Comparison of ENCODE assay signal across 7 cellular contexts in the genomic region with DNA sequence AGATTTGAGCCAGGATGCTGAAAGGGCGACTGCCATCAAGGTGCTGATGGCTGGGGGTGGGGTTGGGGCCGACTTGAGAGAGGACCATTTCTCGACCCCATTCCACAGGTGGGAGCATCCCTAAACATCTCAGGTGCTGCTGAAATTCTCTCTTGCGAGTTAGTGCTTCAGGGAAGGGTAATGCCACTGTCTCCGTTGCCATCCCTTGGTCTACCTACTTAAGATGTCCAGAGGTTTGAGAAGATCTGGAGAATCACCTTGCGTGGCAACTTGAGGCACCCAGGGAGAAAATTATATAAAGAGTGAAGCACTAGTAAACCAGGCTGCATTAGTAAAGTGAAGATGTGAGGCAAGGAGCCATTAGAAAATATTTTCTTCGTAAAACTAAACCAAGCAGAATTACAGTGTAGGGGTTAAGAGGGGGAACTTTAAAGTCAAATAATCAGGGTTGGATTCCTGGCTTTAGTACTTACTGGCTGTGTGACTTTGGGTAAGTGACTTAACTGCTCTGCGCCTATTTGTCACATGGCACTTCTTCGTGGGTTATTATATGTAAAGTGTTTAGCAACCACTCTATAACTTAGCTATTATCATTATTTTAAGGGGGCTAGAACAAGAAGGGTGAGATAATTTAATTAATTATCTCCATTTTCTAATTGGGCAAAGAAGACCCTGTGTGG. TPM values are rescaled to one million over a fixed set of nuclear protein-coding genes. Genes with fewer than 3 reads are reported as not detected.
DNase-seq lines count a peak whose midpoint lies in the region; ATAC-seq, FAIRE-seq and TF ChIP-seq lines count a peak whose summit lies in the region.

No MANE protein-coding gene starts in this region.

- H2AFZ ChIP-seq in keratinocyte (ENCODE audit: control insufficient read depth, low read length): peak overlapping the region; percentile 95

- peaks cover 49% of the 10 kb centered on the region for H3K27me3 ChIP-seq in HUES48 (ENCODE audit: control insufficient read depth, insufficient read depth, low read length)
- H3K27me3 ChIP-seq in keratinocyte (ENCODE audit: control insufficient read depth, extremely low read depth, insufficient read depth, low read length): no peaks in the 10 kb centered on the region
- no peaks in the 10 kb centered on the region for H3K27me3 ChIP-seq in subcutaneous abdominal adipose tissue (ENCODE audit: control insufficient read depth in 5 of 5, insufficient read depth in 4 of 5, low read length in 5 of 5)

- H3K9me3 Mint-ChIP-seq in activated T-helper 2 cell treated with anti-CD3 and anti-CD28 coated beads, Interferon-gamma antibody, Interleukin-2, Interleukin-4, amounts not matched to agents 10 μg/mL and 5 μg/mL and 100 μg/mL, durations not matched to agents 14 hours and 24 hours and 36 hours: peaks cover 5% of the 10 kb centered on the region

- H3K27me3 Mint-ChIP-seq in activated T-helper 2 cell treated with anti-CD3 and anti-CD28 coated beads, Interferon-gamma antibody, Interleukin-2, Interleukin-4, amounts not matched to agents 10 μg/mL and 5 μg/mL and 100 μg/mL, durations not matched to agents 14 hours and 24 hours and 36 hours (ENCODE audit: low read depth): no peaks in the 10 kb centered on the region

- no peaks in the 10 kb centered on the region for H3K9me1 ChIP-seq in keratinocyte (ENCODE audit: control insufficient read depth, extremely low read depth, insufficient read depth, low read length)

- FAIRE-seq in keratinocyte (lab: Jason Lieb, UNC): peak; percentile 17

- H3K4me1 ChIP-seq in HUES48 (ENCODE audit: control insufficient read depth, insufficient read depth, low read length) (peaks cover 18% of the 10 kb centered on the region), keratinocyte (ENCODE audit: control insufficient read depth, extremely low read depth, insufficient read depth, low read length) (peaks cover 20% of the 10 kb centered on the region), subcutaneous abdominal adipose tissue (ENCODE audit: control insufficient read depth in 5 of 5, insufficient read depth in 5 of 5, low read length in 5 of 5) (peaks cover 13 to 82% (median 73%) of the 10 kb centered on the region in 5 donors)

- no peak overlapping the region for H3K9ac ChIP-seq in HUES48 (ENCODE audit: low read depth, low read length)
- peak overlapping the region; percentile 61 for H3K9ac ChIP-seq in keratinocyte (ENCODE audit: control insufficient read depth, extremely low read depth, insufficient read depth, low read length)
- H3K9ac ChIP-seq in subcutaneous abdominal adipose tissue (ENCODE audit: low read length in 5 of 5): peak overlapping the region in 4 of 5 donors; percentile 34 to 81 (median 60)

- ATAC-seq in HG03135 (IDR thresholded peaks at IDR 0.05; ENCODE audit: unreplicated experiment): no peak
- no peak for ATAC-seq in HG02840 (IDR thresholded peaks at IDR 0.05; ENCODE audit: low FRiP score, unreplicated experiment)

- intact Hi-C loops in activated T-helper 2 cell treated with anti-CD3 and anti-CD28 coated beads, Interferon-gamma antibody, Interleukin-2, Interleukin-4, amounts not matched to agents 10 μg/mL and 5 μg/mL and 100 μg/mL, durations not matched to agents 14 hours and 24 hours and 36 hours (cut with micrococcal nuclease): loop anchor here (10.0 kb wide), 1 partner anchor 1911 kb away; the partner anchor contains the start of gene SATB1

- no peaks in the 10 kb centered on the region for H4K20me1 ChIP-seq in keratinocyte (ENCODE audit: control insufficient read depth, extremely low read depth, insufficient read depth, low read length)

- dilution Hi-C loops in keratinocyte (cut with MboI; ENCODE audit: extremely low pct_ligation_motif_present, low sequenced_read_pairs): no loop called here

- peak overlapping the region; percentile 79 for H3K4me3 Mint-ChIP-seq in activated T-helper 2 cell treated with anti-CD3 and anti-CD28 coated beads, Interferon-gamma antibody, Interleukin-2, Interleukin-4, amounts not matched to agents 10 μg/mL and 5 μg/mL and 100 μg/mL, durations not matched to agents 14 hours and 24 hours and 36 hours (ENCODE audit: low read depth)

- H3K27ac ChIP-seq in HUES48 (ENCODE audit: low read depth, low read length) (no peak overlapping the region), keratinocyte (ENCODE audit: control insufficient read depth, insufficient read depth, low read length) (no peak overlapping the region), subcutaneous abdominal adipose tissue (ENCODE audit: low read depth, low read length) (peak overlapping the region; percentile 91)

- peak overlapping the region; percentile 71 for H3K4me3 ChIP-seq in HUES48 (ENCODE audit: low read depth, low read length)
- H3K4me3 ChIP-seq in keratinocyte (ENCODE audit: control insufficient read depth in 2 of 3, extremely low read depth in 1 of 3, insufficient read depth in 2 of 3, low read depth in 1 of 3, low read length in 3 of 3): peak overlapping the region; percentile 72 to 89 (median 83)
- peak overlapping the region; percentile 68 to 95 (median 94) for H3K4me3 ChIP-seq in subcutaneous abdominal adipose tissue (ENCODE audit: low read depth in 1 of 5, low read length in 5 of 5)

- no peak for DNase-seq in activated T-helper 2 cell treated with anti-CD3 and anti-CD28 coated beads, Interferon-gamma antibody, Interleukin-2, Interleukin-4, amounts not matched to agents 10 μg/mL and 5 μg/mL and 100 μg/mL, durations not matched to agents 14 hours and 24 hours and 36 hours (ENCODE audit: low spot score)
- DNase-seq in keratinocyte (ENCODE audit: low read depth, low spot score) (no peak), NCI-H187 (lab: John Stamatoyannopoulos, UW) (no peak)

- peak overlapping the region; percentile 80 for H3K4me2 ChIP-seq in keratinocyte (ENCODE audit: control insufficient read depth, extremely low read depth, insufficient read depth, low read depth, low read length)

- H3K36me3 Mint-ChIP-seq in activated T-helper 2 cell treated with anti-CD3 and anti-CD28 coated beads, Interferon-gamma antibody, Interleukin-2, Interleukin-4, amounts not matched to agents 10 μg/mL and 5 μg/mL and 100 μg/mL, durations not matched to agents 14 hours and 24 hours and 36 hours (ENCODE audit: low read depth): peaks cover 25% of the 10 kb centered on the region

- peaks cover 31% of the 10 kb centered on the region for H3K79me2 ChIP-seq in keratinocyte (ENCODE audit: control insufficient read depth, insufficient read depth, low read length)

- H3K36me3 ChIP-seq in HUES48 (ENCODE audit: control insufficient read depth, insufficient read depth, low read length): no peaks in the 10 kb centered on the region
- peaks cover 0 to 2% of the 10 kb centered on the region in 2 experiments for H3K36me3 ChIP-seq in keratinocyte (ENCODE audit: control insufficient read depth in 2 of 2, extremely low read depth in 1 of 2, insufficient read depth in 2 of 2, low read length in 2 of 2)
- no peaks in the 10 kb centered on the region for H3K36me3 ChIP-seq in subcutaneous abdominal adipose tissue (ENCODE audit: control insufficient read depth in 5 of 5, insufficient read depth in 5 of 5, low read length in 5 of 5)

- peak overlapping the region; percentile 76 for H3K27ac Mint-ChIP-seq in activated T-helper 2 cell treated with anti-CD3 and anti-CD28 coated beads, Interferon-gamma antibody, Interleukin-2, Interleukin-4, amounts not matched to agents 10 μg/mL and 5 μg/mL and 100 μg/mL, durations not matched to agents 14 hours and 24 hours and 36 hours

- no peak for TF ChIP-seq CTCF in keratinocyte (optimal IDR thresholded peaks at IDR 0.05 in 1 of 3, IDR thresholded peaks at IDR 0.05 in 1 of 3, conservative IDR thresholded peaks at IDR 0.05 in 1 of 3; ENCODE audit: extremely low read depth in 1 of 3, insufficient read depth in 2 of 3, low read length in 3 of 3)

- H3K4me1 Mint-ChIP-seq in activated T-helper 2 cell treated with anti-CD3 and anti-CD28 coated beads, Interferon-gamma antibody, Interleukin-2, Interleukin-4, amounts not matched to agents 10 μg/mL and 5 μg/mL and 100 μg/mL, durations not matched to agents 14 hours and 24 hours and 36 hours (ENCODE audit: low read depth): peaks cover 63% of the 10 kb centered on the region

- no peaks in the 10 kb centered on the region for H3K9me3 ChIP-seq in HUES48 (ENCODE audit: control insufficient read depth, insufficient read depth, low read length)
- no peaks in the 10 kb centered on the region for H3K9me3 ChIP-seq in keratinocyte (ENCODE audit: control insufficient read depth, low read depth, low read length)
- no peaks in the 10 kb centered on the region for H3K9me3 ChIP-seq in subcutaneous abdominal adipose tissue (ENCODE audit: control insufficient read depth in 5 of 5, low read length in 5 of 5)

RNA-seq across cellular contexts. Expression of gene RFTN1, which starts 0.7 kb away (rescaled TPM):
- 90.4 and 93.7 TPM in 2 replicates for total RNA-seq in activated T-helper 2 cell treated with anti-CD3 and anti-CD28 coated beads, Interferon-gamma antibody, Interleukin-2, Interleukin-4, amounts not matched to agents 10 μg/mL and 5 μg/mL and 100 μg/mL, durations not matched to agents 14 hours and 24 hours and 36 hours
- polyA plus RNA-seq in keratinocyte: 17.0 to 24.2 TPM (median 18.0 TPM) in 3 replicates
- polyA plus RNA-seq in keratinocyte (2011; ENCODE audit: low read depth): 6.7 TPM
- 22.7 and 27.6 TPM in 2 replicates for polyA plus RNA-seq in keratinocyte (2011; cell fraction: cytosol; rRNA removed)
- 25.3 and 28.5 TPM in 2 replicates for polyA plus RNA-seq in keratinocyte (2011; cell fraction: nucleus; rRNA removed)
- 10.6 and 26.0 TPM in 2 replicates for polyA plus RNA-seq in keratinocyte (2012; ENCODE audit: low replicate concordance)
- polyA minus RNA-seq in keratinocyte: 26.2 to 30.2 TPM (median 27.5 TPM) in 3 replicates
- polyA minus RNA-seq in keratinocyte (2011; cell fraction: cytosol; rRNA and poly(A)+ RNA removed): 18.0 TPM
- polyA minus RNA-seq in keratinocyte (2011; cell fraction: nucleus; rRNA and poly(A)+ RNA removed): 10.2 and 24.7 TPM in 2 replicates
